Comparison of ENCODE assay signal across 9 cellular contexts in genomic region chr17:39196191-39196819, GRCh38. TPM values are rescaled to one million over a fixed set of nuclear protein-coding genes. Genes with fewer than 3 reads are reported as not detected.
DNase-seq lines count a peak whose midpoint lies in the region; ATAC-seq, FAIRE-seq and TF ChIP-seq lines count a peak whose summit lies in the region.
"Had no signal": no experiment of that assay in that cellular context is flagged by ENCODE, and none has a peak within 500 bp of the region (broad histone marks: within the 10 kb centered on the region; RNA-seq: fewer than 3 reads in every experiment).

No MANE protein-coding gene starts in this region.

- H3K36me3 ChIP-seq in PC-3 (ENCODE audit: low read depth, low read length) (peaks cover 5% of the 10 kb centered on the region; the same call in 1 of the 2 replicates), esophagus (ENCODE audit: control insufficient read depth in 2 of 2, insufficient read depth in 2 of 2, low read length in 1 of 2) (peaks cover 4 to 13% of the 10 kb centered on the region in 2 donors)

- no peak overlapping the region for H3K27ac ChIP-seq in PC-3 (ENCODE audit: low read length)
- H3K27ac ChIP-seq in esophagus (ENCODE audit: low read depth in 2 of 2, low read length in 1 of 2), result peak overlapping the region; percentile 2 to 18

- intact Hi-C loops in PC-3 (cut with micrococcal nuclease), result no loop called here

- H3K9me3 ChIP-seq in PC-3 (ENCODE audit: low read length), result no peaks in the 10 kb centered on the region
- H3K9me3 ChIP-seq in esophagus (ENCODE audit: control insufficient read depth in 2 of 2, insufficient read depth in 1 of 2, low read depth in 1 of 2, low read length in 1 of 2), result no peaks in the 10 kb centered on the region

- ATAC-seq in PC-3, result no peak
- no peak for ATAC-seq in HG03460 (IDR thresholded peaks at IDR 0.05; ENCODE audit: unreplicated experiment)
- ATAC-seq: activated CD4-positive, CD25-positive, alpha-beta regulatory T cell treated with anti-CD3 and anti-CD28 coated beads, Interleukin-2, amount 50 U/mL, for 24 hours had no signal

- TF ChIP-seq CTCF in PC-3 (conservative IDR thresholded peaks at IDR 0.05; ENCODE audit: low read depth, low read length), result no peak
- TF ChIP-seq CTCF in retinal pigment epithelial cell (conservative IDR thresholded peaks at IDR 0.05; ENCODE audit: low read depth, low read length), result no peak
- no peak for TF ChIP-seq CTCF in D721Med (IDR thresholded peaks at IDR 0.05; ENCODE audit: insufficient read depth, missing control alignments)

- CTCF ChIA-PET in PC-3 (lab: Charles Lee), result interaction anchor here (0.6 kb wide), 1 partner anchor 256 kb away, joined by 5 read pairs; no protein-coding TSS in a partner anchor

- H3K9ac ChIP-seq in PC-3 (ENCODE audit: low read length), result no peak overlapping the region

- no TSS peak for BruUV-seq in PC-3 (replicated peaks; lab: Mats Ljungman, UMichigan)

- no peak for FAIRE-seq in D721Med (lab: Jason Lieb, UNC)

- DNase-seq in EH (ENCODE audit: low read depth) (peak; percentile 34), PC-3 (no peak), retinal pigment epithelial cell (ENCODE audit: low read depth) (no peak), D721Med (ENCODE audit: insufficient read length, low spot score) (no peak), NCI-H1930 (lab: John Stamatoyannopoulos, UW) (no peak), NCI-H146 (lab: John Stamatoyannopoulos, UW) (no peak)

- peaks cover 27% of the 10 kb centered on the region for H3K79me2 ChIP-seq in PC-3 (ENCODE audit: low read length)

- no peaks in the 10 kb centered on the region for H3K9me2 ChIP-seq in PC-3 (replicated peaks; ENCODE audit: low read length)

- no peak overlapping the region for H2AFZ ChIP-seq in PC-3 (ENCODE audit: low read length)

- no peaks in the 10 kb centered on the region for H3K27me3 ChIP-seq in PC-3 (ENCODE audit: low read length)
- no peaks in the 10 kb centered on the region for H3K27me3 ChIP-seq in esophagus (ENCODE audit: control insufficient read depth in 1 of 2, insufficient read depth in 2 of 2, low read length in 2 of 2)

- H3K4me2 ChIP-seq in PC-3 (ENCODE audit: low read length), result peak overlapping the region; percentile 91

- H3K4me3 ChIP-seq in PC-3 (ENCODE audit: low read length) (peak overlapping the region; percentile 40; the same call in 1 of the 2 replicates), esophagus (ENCODE audit: low read depth in 1 of 2, low read length in 2 of 2) (peak overlapping the region; percentile 7 to 56), retinal pigment epithelial cell (ENCODE audit: low read length) (peak overlapping the region; percentile 67)

- POLR2A ChIA-PET in PC-3 (lab: Charles Lee; ENCODE audit: unreplicated experiment), result no interaction called here

- H3F3A ChIP-seq in PC-3 (ENCODE audit: low read length, unreplicated experiment), result no peaks in the 10 kb centered on the region

- no peaks in the 10 kb centered on the region for H4K20me1 ChIP-seq in PC-3 (ENCODE audit: low read length)

- 24 to 44% methylated on average over 6 to 9 of the region's 9 CpGs for WGBS in esophagus, 2 donors

- H3K4me1 ChIP-seq in PC-3 (ENCODE audit: insufficient read depth, low read length), result peaks cover 12% of the 10 kb centered on the region; the same call in 1 of the 2 replicates
- peaks cover 6 to 17% of the 10 kb centered on the region in 2 donors for H3K4me1 ChIP-seq in esophagus (ENCODE audit: control insufficient read depth in 2 of 2, insufficient read depth in 2 of 2, low read length in 1 of 2)

RNA-seq across cellular contexts. Expression of gene CACNB1, which starts 1.2 kb away (rescaled TPM):
- 4.3 and 6.0 TPM in 2 replicates for total RNA-seq in PC-3 (2014; rRNA removed)
- polyA plus RNA-seq in esophagus, result 1 to 10 TPM; 1.6 to 2.6 TPM

RNA-seq across cellular contexts. Expression of gene RPL19, which starts 3.8 kb away (rescaled TPM):
- 2,496 and 2,509 TPM in 2 replicates for total RNA-seq in PC-3 (2014; rRNA removed)
- polyA plus RNA-seq in esophagus, result 1,000 to 10,000 TPM; 2,441 to 3,049 TPM

RNA-seq across cellular contexts. Expression of gene STAC2, which starts 29.4 kb away (rescaled TPM):
- total RNA-seq in PC-3 (2014; rRNA removed), result not detected in 2 replicates
- polyA plus RNA-seq in esophagus, result under 1 TPM; 0.06 to 0.07 TPM

RNA-seq across cellular contexts. Expression of gene ARL5C, which starts 30.3 kb away (rescaled TPM):
- total RNA-seq in PC-3 (2014; rRNA removed), result 0.58 TPM in 1 of 2 replicates, not detected in the other
- not detected for polyA plus RNA-seq in esophagus

RNA-seq across cellular contexts. Expression of gene PLXDC1, which starts 44.9 kb away (rescaled TPM):
- not detected in 2 replicates for total RNA-seq in PC-3 (2014; rRNA removed)
- 1 to 10 TPM; 4.7 to 6.0 TPM for polyA plus RNA-seq in esophagus
